8 cellular contexts compared by ENCODE assay signal in the genomic region with DNA sequence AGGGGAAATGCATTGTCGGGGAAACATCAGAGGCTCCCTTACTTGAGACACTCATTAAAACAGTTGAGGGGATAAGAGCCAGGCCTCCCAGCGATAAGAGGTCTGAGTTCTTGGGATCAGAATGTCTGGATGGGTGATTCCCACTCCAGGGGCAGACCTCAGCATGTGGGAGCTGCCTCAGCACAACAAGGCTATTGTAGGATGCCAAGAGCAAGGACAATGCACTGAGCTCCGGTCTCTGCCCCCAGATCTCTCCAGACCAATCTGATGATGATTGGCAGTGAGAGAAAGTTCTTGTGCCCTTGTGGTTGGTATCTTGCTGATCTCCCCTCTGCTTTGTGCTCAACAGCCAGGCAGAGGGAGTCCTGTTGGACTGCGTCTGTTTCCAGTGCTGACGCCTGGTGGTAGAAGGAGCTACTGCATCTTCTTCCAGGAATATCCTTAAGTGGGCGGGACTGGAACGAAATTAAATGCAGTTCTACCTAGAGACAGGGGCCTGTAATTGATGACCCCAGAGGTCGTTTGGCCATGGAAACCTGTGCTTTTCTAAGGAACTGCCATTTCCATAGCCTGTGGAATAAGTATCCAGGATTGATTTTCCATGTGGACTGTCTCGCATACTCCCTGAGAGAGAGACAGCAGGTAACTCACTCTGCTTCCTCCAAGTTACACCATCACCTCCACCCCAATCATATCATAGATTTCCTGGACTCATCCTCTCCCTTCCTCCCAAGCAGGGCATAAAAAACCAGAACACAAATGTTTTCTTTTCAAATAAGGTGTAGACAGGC. TPM values are rescaled to one million over a fixed set of nuclear protein-coding genes. Genes with fewer than 3 reads are reported as not detected.
DNase-seq lines count a peak whose midpoint lies in the region; ATAC-seq and TF ChIP-seq lines count a peak whose summit lies in the region.

No MANE protein-coding gene starts in this region.

- no peak overlapping the region for H3K9ac ChIP-seq in Karpas-422 (ENCODE audit: low read length)

- H3K27me3 Mint-ChIP-seq in GM23338 (ENCODE audit: insufficient read depth, low read depth, poor library complexity), result peaks cover 4% of the 10 kb centered on the region

- H2AFZ ChIP-seq in GM23338, result no peak overlapping the region
- H2AFZ ChIP-seq in Karpas-422 (ENCODE audit: low read length), result no peak overlapping the region

- no peaks in the 10 kb centered on the region for H3K9me3 Mint-ChIP-seq in GM23338

- 27 to 46% (median 30%) methylated on average over 6 to 9 of the region's 9 CpGs for WGBS in spleen, 5 donors

- H3K27me3 ChIP-seq in GM06990 (replicated peaks; ENCODE audit: control insufficient read depth, insufficient read depth, low read length) (no peaks in the 10 kb centered on the region; the same call in none of the 2 replicates), GM23338 (ENCODE audit: insufficient read depth) (no peaks in the 10 kb centered on the region), Karpas-422 (ENCODE audit: low read length) (no peaks in the 10 kb centered on the region), SJCRH30 (no peaks in the 10 kb centered on the region; the same call in 1 of the 2 replicates), spleen (replicated peaks in 1 of 7) (peaks cover 0 to 33% (median 0%) of the 10 kb centered on the region in 7 donors)

- H3K9me2 ChIP-seq in GM23338 (ENCODE audit: insufficient read depth) (no peaks in the 10 kb centered on the region; the same call in 1 of the 2 replicates), Karpas-422 (replicated peaks; ENCODE audit: insufficient read depth, low read length) (no peaks in the 10 kb centered on the region)

- no peak overlapping the region for H3K27ac Mint-ChIP-seq in GM23338

- H3F3A ChIP-seq in GM23338 (replicated peaks; ENCODE audit: low read depth), result no peaks in the 10 kb centered on the region

- peaks cover 31% of the 10 kb centered on the region for H3K4me1 Mint-ChIP-seq in GM23338

- H3K4me1 ChIP-seq in GM23338 (ENCODE audit: insufficient read depth), result peaks cover 3% of the 10 kb centered on the region; the same call in 1 of the 2 replicates
- no peaks in the 10 kb centered on the region for H3K4me1 ChIP-seq in Karpas-422 (ENCODE audit: low read length)
- H3K4me1 ChIP-seq in SJCRH30, result no peaks in the 10 kb centered on the region
- peaks cover 0 to 49% (median 15%) of the 10 kb centered on the region in 6 donors for H3K4me1 ChIP-seq in spleen

- H3K4me3 Mint-ChIP-seq in GM23338, result no peak overlapping the region

- TF ChIP-seq POLR2A in spleen (IDR thresholded peaks at IDR 0.05), result no peak

- H3K4me2 ChIP-seq in GM23338 (no peak overlapping the region), Karpas-422 (ENCODE audit: low read depth, low read length, poor library complexity, severe bottlenecking) (no peak overlapping the region)

- H3K27ac ChIP-seq in GM23338 (ENCODE audit: low read depth) (no peak overlapping the region), Karpas-422 (ENCODE audit: low read length) (no peak overlapping the region), SJCRH30 (no peak overlapping the region), spleen (peak overlapping the region in 1 of 8 donors; percentile 19)

- H3K79me2 ChIP-seq in GM23338 (replicated peaks; ENCODE audit: insufficient read depth), result no peaks in the 10 kb centered on the region
- no peaks in the 10 kb centered on the region for H3K79me2 ChIP-seq in Karpas-422 (ENCODE audit: low read length)

- no peaks in the 10 kb centered on the region; the same call in 2 of the 3 replicates for H3K36me3 Mint-ChIP-seq in GM23338 (ENCODE audit: low read depth)

- no peaks in the 10 kb centered on the region for H3K36me3 ChIP-seq in GM06990 (ENCODE audit: control insufficient read depth, insufficient read depth, low read length)
- H3K36me3 ChIP-seq in GM23338 (ENCODE audit: insufficient read depth), result no peaks in the 10 kb centered on the region; the same call in 1 of the 2 replicates
- no peaks in the 10 kb centered on the region for H3K36me3 ChIP-seq in Karpas-422 (ENCODE audit: insufficient read depth, low read length)
- no peaks in the 10 kb centered on the region for H3K36me3 ChIP-seq in SJCRH30
- H3K36me3 ChIP-seq in spleen, result no peaks in the 10 kb centered on the region

- H3K9me3 ChIP-seq in Karpas-422 (ENCODE audit: low read length) (no peaks in the 10 kb centered on the region), SJCRH30 (replicated peaks) (no peaks in the 10 kb centered on the region), spleen (no peaks in the 10 kb centered on the region)

- intact Hi-C loops in spleen (cut with DNase I; ENCODE audit: low total_unique reads), result no loop called here

- peak; percentile 28 for DNase-seq in GM06990 (ENCODE audit: extremely low read depth, insufficient read length)
- DNase-seq in GM23338 (ENCODE audit: low spot score), result peak; percentile 92
- peak; percentile 90 for DNase-seq in Karpas-422
- peak; percentile 44 to 70 for DNase-seq in SJCRH30
- peak in 50 of 58 donors; percentile 16 to 85 (median 48) for DNase-seq in anterior cingulate cortex (lab: John Stamatoyannopoulos, UW)
- peak; percentile 51 to 77 for DNase-seq in hippocampal formation (lab: John Stamatoyannopoulos, UW)
- DNase-seq in spleen, result no peak
- no peak for DNase-seq in stimulated activated naive CD4-positive, alpha-beta T cell (lab: John Stamatoyannopoulos, UW)

- no peak overlapping the region for H3K4me3 ChIP-seq in GM06990 (replicated peaks; ENCODE audit: low read depth, low read length)
- H3K4me3 ChIP-seq in GM23338, result no peak overlapping the region
- H3K4me3 ChIP-seq in Karpas-422 (ENCODE audit: low read length), result no peak overlapping the region
- no peak overlapping the region for H3K4me3 ChIP-seq in SJCRH30
- peak overlapping the region in 1 of 8 donors; percentile 71 for H3K4me3 ChIP-seq in spleen

- TF ChIP-seq CTCF in GM06990 (IDR thresholded peaks at IDR 0.05; ENCODE audit: insufficient read depth, low read length, poor library complexity, severe bottlenecking) (peak; percentile 93), GM23338 (conservative IDR thresholded peaks at IDR 0.05; ENCODE audit: low read depth in 2 of 2) (peak; percentile 89 to 94), spleen (IDR thresholded peaks at IDR 0.05 in 8 of 11, conservative IDR thresholded peaks at IDR 0.05 in 3 of 11) (peak; percentile 51 to 88 (median 80))

- peak; percentile 90 for ATAC-seq in GM23338

- H4K20me1 ChIP-seq in GM23338 (replicated peaks; ENCODE audit: insufficient read depth) (no peaks in the 10 kb centered on the region), Karpas-422 (ENCODE audit: insufficient read depth, low read depth, low read length) (no peaks in the 10 kb centered on the region; the same call in 1 of the 2 replicates)

TF ChIP-seq in GM23338, 12 proteins besides CTCF, POLR2A, EP300 and RAD21:
- TF ChIP-seq NANOG (IDR thresholded peaks at IDR 0.05; ENCODE audit: borderline replicate concordance) (no peak), CREB1 (CRISPR knock-in tag; IDR thresholded peaks at IDR 0.05; ENCODE audit: low read depth) (peak; percentile 17; the same call in 1 of the 2 replicates)

RNA-seq across cellular contexts. Expression of gene ACKR1, which starts 6.7 kb away (rescaled TPM):
- total RNA-seq in GM23338 (2014; rRNA removed; shearing (Covaris generic)), result not detected in 2 replicates
- polyA plus RNA-seq in GM23338 (2016; fragmentation: Nextera tagmentation; extraction: Ambion mirVana) (0.29 TPM in 1 of 2 replicates, not detected in the other), spleen (10 to 100 TPM; 17.6 to 68.3 (median 41.1) TPM)
- not detected in 2 replicates for total RNA-seq in Karpas-422 (2014; rRNA removed; shearing (Covaris generic); ENCODE audit: low replicate concordance)
- total RNA-seq in SJCRH30 (2014; rRNA removed; shearing (Covaris generic)), result not detected in 2 replicates
- 100 to 1,000 TPM in 5 of 7 donors, 10 to 100 TPM in 2; 76.0 to 141 (median 111) TPM for total RNA-seq in spleen

RNA-seq across cellular contexts. Expression of gene CADM3, which starts 26.5 kb away (rescaled TPM):
- total RNA-seq in GM23338 (2014; rRNA removed; shearing (Covaris generic)), result 2.9 and 4.4 TPM in 2 replicates
- polyA plus RNA-seq in GM23338 (2016; fragmentation: Nextera tagmentation; extraction: Ambion mirVana) (1.5 and 2.0 TPM in 2 replicates), spleen (1 to 10 TPM; 4.1 to 6.3 (median 4.5) TPM)
- total RNA-seq in Karpas-422 (2014; rRNA removed; shearing (Covaris generic); ENCODE audit: low replicate concordance), result not detected in 2 replicates
- total RNA-seq in SJCRH30 (2014; rRNA removed; shearing (Covaris generic)), result not detected in 2 replicates
- total RNA-seq in spleen, result 1 to 10 TPM in 6 of 7 donors, under 1 TPM in 1; 0.92 to 6.8 (median 4.0) TPM

Comparison
In these comparisons a context has a peak if more than half of its experiments do, and no peak if none do; other contexts are left out.
1. DNase-seq: peak in GM06990 (single experiment), GM23338 (single experiment), Karpas-422 (single experiment), SJCRH30 (2 of 2), anterior cingulate cortex (50 of 58) and hippocampal formation (2 of 2); none in spleen (single experiment) and stimulated activated naive CD4-positive, alpha-beta T cell (0 of 6).
2. RNA of gene ACKR1, which starts 6.7 kb away (total RNA-seq): 76.0 to 141 TPM in spleen; not detected in GM23338, not detected in Karpas-422 and not detected in SJCRH30; every median in the first group is over 10 times any median in the second.
3. Peak in every context shown above with its lines, with median percentiles within 50 percentile points of each other: CTCF ChIP-seq.